Comparison of ENCODE assay signal across 8 cellular contexts in genomic region chr6:32984639-32985389, GRCh38. TPM values are rescaled to one million over a fixed set of nuclear protein-coding genes. Genes with fewer than 3 reads are reported as not detected.
DNase-seq lines count a peak whose midpoint lies in the region; ATAC-seq, FAIRE-seq and TF ChIP-seq lines count a peak whose summit lies in the region.

No MANE protein-coding gene starts in this region.

- no peak overlapping the region for H3K27ac ChIP-seq in SJSA1
- peak overlapping the region in 2 of 4 donors; percentile 38 to 48 for H3K27ac ChIP-seq in pancreas
- peak overlapping the region; percentile 14 to 61 (median 43) for H3K27ac ChIP-seq in transverse colon

- ATAC-seq in GM19397 (IDR thresholded peaks at IDR 0.05; ENCODE audit: unreplicated experiment) (peak; percentile 69), pancreas (peak; percentile 82 to 95 (median 91))

- no peak for TF ChIP-seq EP300 in transverse colon (IDR thresholded peaks at IDR 0.05; ENCODE audit: low read depth)

- FAIRE-seq in pancreas (lab: Jason Lieb, UNC): no peak

- H3K27me3 ChIP-seq in SJSA1 (replicated peaks) (peaks cover 5% of the 10 kb centered on the region; the same call in 1 of the 2 replicates), pancreas (no peaks in the 10 kb centered on the region), transverse colon (no peaks in the 10 kb centered on the region)

- DNase-seq in AG08395 (ENCODE audit: low spot score) (peak; percentile 73), NCI-H1048 (lab: John Stamatoyannopoulos, UW) (peak; percentile 63), SJSA1 (ENCODE audit: low read depth in 1 of 2, low spot score in 2 of 2) (peak; percentile 73 to 85), foreskin melanocyte (peak; percentile 58), pancreas (peak; percentile 92 to 95 (median 94)), transverse colon (peak; percentile 95)
- peak; percentile 80 for DNase-seq in activated effector memory CD4-positive, alpha-beta T cell treated with Interleukin-2 at 50 U/mL for 16 hours

- TF ChIP-seq CTCF in pancreas (IDR thresholded peaks at IDR 0.05): peak; percentile 62 to 83 (median 76)
- TF ChIP-seq CTCF in transverse colon (IDR thresholded peaks at IDR 0.05): peak; percentile 86 to 91 (median 88)

- no peak overlapping the region for H3K4me3 ChIP-seq in SJSA1
- H3K4me3 ChIP-seq in pancreas: no peak overlapping the region
- H3K4me3 ChIP-seq in transverse colon: no peak overlapping the region

- H3K36me3 ChIP-seq in SJSA1: peaks cover 36% of the 10 kb centered on the region
- H3K36me3 ChIP-seq in pancreas: peaks cover 6 to 24% (median 18%) of the 10 kb centered on the region in 3 donors
- H3K36me3 ChIP-seq in transverse colon: peaks cover 0 to 23% (median 10%) of the 10 kb centered on the region in 4 donors

- in situ Hi-C loops in transverse colon (cut with MboI; ENCODE audit: low pct_ligation_motif_present in 1 of 4, low pct_unique_long_range_greater_than_20kb in 1 of 4, low sequenced_read_pairs in 3 of 4): loop anchor here (5.0 to 25.0 kb wide), 4 partner anchors 50 to 100 kb away; no protein-coding TSS in a partner anchor

- TF ChIP-seq POLR2A in transverse colon (IDR thresholded peaks at IDR 0.05): no peak

- H3K9me3 ChIP-seq in SJSA1 (replicated peaks): no peaks in the 10 kb centered on the region
- no peaks in the 10 kb centered on the region for H3K9me3 ChIP-seq in pancreas
- H3K9me3 ChIP-seq in transverse colon: no peaks in the 10 kb centered on the region

- intact Hi-C loops in pancreas (cut with DNase I): loop anchor here in 2 of 3 donors (5.0 to 10.0 kb wide), 3 partner anchors 48 to 103 kb away; no protein-coding TSS in a partner anchor
- intact Hi-C loops in transverse colon (cut with DNase I; ENCODE audit: low total_unique reads): no loop called here

- no peaks in the 10 kb centered on the region for H3K4me1 ChIP-seq in SJSA1 (replicated peaks)
- peaks cover 15 to 27% (median 23%) of the 10 kb centered on the region in 3 donors for H3K4me1 ChIP-seq in pancreas
- H3K4me1 ChIP-seq in transverse colon: peaks cover 20 to 56% (median 43%) of the 10 kb centered on the region in 4 donors

- 12% methylated on average over 9 of the region's 9 CpGs for WGBS in pancreas, 2 donors
- 11 to 17% methylated on average over 5 to 9 of the region's 9 CpGs for WGBS in transverse colon (ENCODE audit: low coverage in 1 of 2), 2 donors

RNA-seq across cellular contexts. Expression of gene BRD2, which starts 16.4 kb away (rescaled TPM):
- total RNA-seq in SJSA1 (2014; rRNA removed; shearing (Covaris generic)): 76.3 and 118 TPM in 2 replicates
- total RNA-seq in pancreas (10 to 100 TPM; 50.5 to 98.4 (median 80.2) TPM), transverse colon (100 to 1,000 TPM; 116 to 612 (median 238) TPM)
- 100 to 1,000 TPM in 1 of 2 donors, 10 to 100 TPM in 1; 94.3 to 128 TPM for polyA plus RNA-seq in pancreas

RNA-seq across cellular contexts. Expression of gene HLA-DOA, which starts 24.6 kb away (rescaled TPM):
- not detected in 2 replicates for total RNA-seq in SJSA1 (2014; rRNA removed; shearing (Covaris generic))
- total RNA-seq in pancreas (10 to 100 TPM in 1 of 6 donors, 1 to 10 TPM in 3, under 1 TPM in 2; 0.60 to 16.5 (median 2.2) TPM), transverse colon (1 to 10 TPM in 3 of 4 donors, under 1 TPM in 1; 0.82 to 7.9 (median 2.6) TPM)
- polyA plus RNA-seq in pancreas: under 1 TPM; 0.38 to 0.46 TPM

RNA-seq across cellular contexts. Expression of gene HLA-DMA, which starts 31.9 kb away (rescaled TPM):
- 0.24 TPM in 1 of 2 replicates, not detected in the other for total RNA-seq in SJSA1 (2014; rRNA removed; shearing (Covaris generic))
- total RNA-seq in pancreas: 10 to 100 TPM in 4 of 6 donors, 1 to 10 TPM in 2; 6.8 to 72.9 (median 17.0) TPM
- 10 to 100 TPM; 25.0 to 34.0 TPM for polyA plus RNA-seq in pancreas
- 10 to 100 TPM in 3 of 4 donors, 1 to 10 TPM in 1; 1.4 to 40.4 (median 20.8) TPM for total RNA-seq in transverse colon

RNA-seq across cellular contexts. Expression of gene HLA-DMB, which starts 44.0 kb away (rescaled TPM):
- not detected in 2 replicates for total RNA-seq in SJSA1 (2014; rRNA removed; shearing (Covaris generic))
- total RNA-seq in pancreas (10 to 100 TPM in 2 of 6 donors, 1 to 10 TPM in 4; 1.9 to 42.6 (median 4.3) TPM), transverse colon (10 to 100 TPM in 2 of 4 donors, 1 to 10 TPM in 2; 1.8 to 20.8 (median 13.2) TPM)
- polyA plus RNA-seq in pancreas: 1 to 10 TPM; 2.7 to 6.2 TPM
